1 cellular context compared by ENCODE assay signal in the genomic region with DNA sequence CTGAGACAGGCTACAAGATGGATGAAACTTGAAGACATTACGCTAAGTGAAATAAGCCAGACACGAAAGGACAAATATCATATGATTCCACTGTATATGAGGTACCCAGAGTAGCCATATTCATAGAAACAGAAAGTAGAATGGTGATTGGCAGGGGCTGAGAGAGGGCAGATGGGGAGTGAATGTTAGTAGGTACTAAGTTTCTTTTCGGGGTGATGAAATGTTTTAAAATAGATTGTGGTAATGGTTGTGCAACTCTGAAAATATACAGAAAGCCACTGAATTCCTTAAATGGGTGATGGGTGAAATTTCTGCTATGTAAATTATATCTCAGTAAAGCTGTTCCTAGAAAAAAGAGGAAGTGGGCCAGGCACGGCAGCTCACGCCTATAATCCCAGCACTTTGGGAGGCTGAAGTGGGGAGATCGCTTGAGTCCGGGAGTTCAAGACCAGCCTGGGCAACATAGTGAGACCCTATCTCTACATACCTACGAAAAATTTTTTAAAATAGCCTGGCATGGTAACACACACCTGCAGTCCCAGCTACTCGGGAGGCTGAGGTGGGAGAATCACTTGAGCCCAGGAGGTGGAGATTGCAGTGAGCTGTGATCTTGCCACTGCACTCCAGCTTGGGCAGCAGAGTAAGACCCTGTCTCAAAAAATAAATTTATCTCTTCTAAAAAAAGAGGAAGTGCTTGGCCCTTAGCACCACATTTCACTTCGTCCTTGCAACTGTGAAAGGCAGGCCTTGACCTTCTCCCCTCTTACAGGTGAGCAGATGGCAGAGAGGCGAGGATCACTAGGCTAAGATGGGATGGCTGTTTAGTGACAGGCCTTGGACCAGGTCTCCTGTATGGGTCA.
TF ChIP-seq lines count a peak whose summit lies in the region.

No MANE protein-coding gene starts in this region.

TF ChIP-seq in K562, 482 proteins besides CTCF, POLR2A, EP300 and RAD21 (continued from another document and continues in another):
- TF ChIP-seq NFE2 (IDR thresholded peaks at IDR 0.05; ENCODE audit: low read depth) (no peak), ATF7 (IDR thresholded peaks at IDR 0.05) (peak; percentile 60; the same call in 1 of the 2 replicates), BRD9 (IDR thresholded peaks at IDR 0.05; ENCODE audit: low read depth, partially characterized antibody) (no peak), ZNF280B (CRISPR knock-in tag; IDR thresholded peaks at IDR 0.05) (no peak), MTA1 (IDR thresholded peaks at IDR 0.05; ENCODE audit: borderline replicate concordance) (no peak), FUS (optimal IDR thresholded peaks at IDR 0.05; ENCODE audit: low read depth, low read length) (no peak), HMG20B (CRISPR knock-in tag; IDR thresholded peaks at IDR 0.05) (no peak), HDGF (IDR thresholded peaks at IDR 0.05) (no peak), MTA2 (IDR thresholded peaks at IDR 0.05; ENCODE audit: low read depth) (no peak), ETV5 (CRISPR knock-in tag; IDR thresholded peaks at IDR 0.05; ENCODE audit: low read depth) (no peak), CGGBP1 (CRISPR knock-in tag; IDR thresholded peaks at IDR 0.05) (no peak), KLF16 (IDR thresholded peaks at IDR 0.05) (no peak), NCOA2 (IDR thresholded peaks at IDR 0.05; ENCODE audit: partially characterized antibody in 2 of 2) (no peak), MYNN (IDR thresholded peaks at IDR 0.05) (no peak), MYNN (CRISPR knock-in tag; IDR thresholded peaks at IDR 0.05) (no peak), TCF7L2 (IDR thresholded peaks at IDR 0.05; ENCODE audit: low read depth, low read length) (no peak), ETS1 (conservative IDR thresholded peaks at IDR 0.05; ENCODE audit: control insufficient read depth, low read depth, low read length) (no peak), POLR2AphosphoS5 (IDR thresholded peaks at IDR 0.05; ENCODE audit: control insufficient read depth, insufficient read depth, low read depth, low read length) (no peak), MED1 (CRISPR knock-in tag; IDR thresholded peaks at IDR 0.05; ENCODE audit: borderline replicate concordance) (no peak), DEAF1 (CRISPR knock-in tag; IDR thresholded peaks at IDR 0.05) (no peak), SUPT5H (IDR thresholded peaks at IDR 0.05) (no peak), FOXA3 (CRISPR knock-in tag; conservative IDR thresholded peaks at IDR 0.05 in 1 of 2, IDR thresholded peaks at IDR 0.05 in 1 of 2) (no peak), THAP12 (CRISPR knock-in tag; IDR thresholded peaks at IDR 0.05) (no peak), MAFF (IDR thresholded peaks at IDR 0.05; ENCODE audit: low read length) (no peak), L3MBTL2 (IDR thresholded peaks at IDR 0.05) (no peak), ZSCAN29 (IDR thresholded peaks at IDR 0.05) (no peak), HES1 (IDR thresholded peaks at IDR 0.05; ENCODE audit: low read depth) (no peak; the same call in 1 of the 2 replicates), ZNF175 (CRISPR knock-in tag; IDR thresholded peaks at IDR 0.05; ENCODE audit: low read depth) (peak; percentile 58; the same call in 1 of the 2 replicates), SP1 (CRISPR knock-in tag; IDR thresholded peaks at IDR 0.05) (no peak), BHLHE40 (IDR thresholded peaks at IDR 0.05; ENCODE audit: low read length) (no peak), TAL1 (IDR thresholded peaks at IDR 0.05) (no peak), CTBP1 (IDR thresholded peaks at IDR 0.05; ENCODE audit: borderline replicate concordance) (no peak), MXI1 (IDR thresholded peaks at IDR 0.05; ENCODE audit: low read depth, low read length) (no peak), FOXP1 (CRISPR knock-in tag; IDR thresholded peaks at IDR 0.05) (no peak), PTRF (tag; IDR thresholded peaks at IDR 0.05) (no peak), HOXB6 (CRISPR knock-in tag; IDR thresholded peaks at IDR 0.05; ENCODE audit: borderline replicate concordance) (no peak)
- TF ChIP-seq, protein P1, sequence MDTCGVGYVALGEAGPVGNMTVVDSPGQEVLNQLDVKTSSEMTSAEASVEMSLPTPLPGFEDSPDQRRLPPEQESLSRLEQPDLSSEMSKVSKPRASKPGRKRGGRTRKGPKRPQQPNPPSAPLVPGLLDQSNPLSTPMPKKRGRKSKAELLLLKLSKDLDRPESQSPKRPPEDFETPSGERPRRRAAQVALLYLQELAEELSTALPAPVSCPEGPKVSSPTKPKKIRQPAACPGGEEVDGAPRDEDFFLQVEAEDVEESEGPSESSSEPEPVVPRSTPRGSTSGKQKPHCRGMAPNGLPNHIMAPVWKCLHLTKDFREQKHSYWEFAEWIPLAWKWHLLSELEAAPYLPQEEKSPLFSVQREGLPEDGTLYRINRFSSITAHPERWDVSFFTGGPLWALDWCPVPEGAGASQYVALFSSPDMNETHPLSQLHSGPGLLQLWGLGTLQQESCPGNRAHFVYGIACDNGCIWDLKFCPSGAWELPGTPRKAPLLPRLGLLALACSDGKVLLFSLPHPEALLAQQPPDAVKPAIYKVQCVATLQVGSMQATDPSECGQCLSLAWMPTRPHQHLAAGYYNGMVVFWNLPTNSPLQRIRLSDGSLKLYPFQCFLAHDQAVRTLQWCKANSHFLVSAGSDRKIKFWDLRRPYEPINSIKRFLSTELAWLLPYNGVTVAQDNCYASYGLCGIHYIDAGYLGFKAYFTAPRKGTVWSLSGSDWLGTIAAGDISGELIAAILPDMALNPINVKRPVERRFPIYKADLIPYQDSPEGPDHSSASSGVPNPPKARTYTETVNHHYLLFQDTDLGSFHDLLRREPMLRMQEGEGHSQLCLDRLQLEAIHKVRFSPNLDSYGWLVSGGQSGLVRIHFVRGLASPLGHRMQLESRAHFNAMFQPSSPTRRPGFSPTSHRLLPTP (IDR thresholded peaks at IDR 0.05; ENCODE audit: borderline replicate concordance, extremely low read depth, insufficient read length) = peak; percentile 30
- TF ChIP-seq, protein P2, sequence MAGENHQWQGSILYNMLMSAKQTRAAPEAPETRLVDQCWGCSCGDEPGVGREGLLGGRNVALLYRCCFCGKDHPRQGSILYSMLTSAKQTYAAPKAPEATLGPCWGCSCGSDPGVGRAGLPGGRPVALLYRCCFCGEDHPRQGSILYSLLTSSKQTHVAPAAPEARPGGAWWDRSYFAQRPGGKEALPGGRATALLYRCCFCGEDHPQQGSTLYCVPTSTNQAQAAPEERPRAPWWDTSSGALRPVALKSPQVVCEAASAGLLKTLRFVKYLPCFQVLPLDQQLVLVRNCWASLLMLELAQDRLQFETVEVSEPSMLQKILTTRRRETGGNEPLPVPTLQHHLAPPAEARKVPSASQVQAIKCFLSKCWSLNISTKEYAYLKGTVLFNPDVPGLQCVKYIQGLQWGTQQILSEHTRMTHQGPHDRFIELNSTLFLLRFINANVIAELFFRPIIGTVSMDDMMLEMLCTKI (IDR thresholded peaks at IDR 0.05; ENCODE audit: partially characterized antibody) = no peak
- TF ChIP-seq, protein P3, sequence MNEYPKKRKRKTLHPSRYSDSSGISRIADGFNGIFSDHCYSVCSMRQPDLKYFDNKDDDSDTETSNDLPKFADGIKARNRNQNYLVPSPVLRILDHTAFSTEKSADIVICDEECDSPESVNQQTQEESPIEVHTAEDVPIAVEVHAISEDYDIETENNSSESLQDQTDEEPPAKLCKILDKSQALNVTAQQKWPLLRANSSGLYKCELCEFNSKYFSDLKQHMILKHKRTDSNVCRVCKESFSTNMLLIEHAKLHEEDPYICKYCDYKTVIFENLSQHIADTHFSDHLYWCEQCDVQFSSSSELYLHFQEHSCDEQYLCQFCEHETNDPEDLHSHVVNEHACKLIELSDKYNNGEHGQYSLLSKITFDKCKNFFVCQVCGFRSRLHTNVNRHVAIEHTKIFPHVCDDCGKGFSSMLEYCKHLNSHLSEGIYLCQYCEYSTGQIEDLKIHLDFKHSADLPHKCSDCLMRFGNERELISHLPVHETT (CRISPR knock-in tag; conservative IDR thresholded peaks at IDR 0.05 in 1 of 2, IDR thresholded peaks at IDR 0.05 in 1 of 2) = no peak
- TF ChIP-seq, protein P4, sequence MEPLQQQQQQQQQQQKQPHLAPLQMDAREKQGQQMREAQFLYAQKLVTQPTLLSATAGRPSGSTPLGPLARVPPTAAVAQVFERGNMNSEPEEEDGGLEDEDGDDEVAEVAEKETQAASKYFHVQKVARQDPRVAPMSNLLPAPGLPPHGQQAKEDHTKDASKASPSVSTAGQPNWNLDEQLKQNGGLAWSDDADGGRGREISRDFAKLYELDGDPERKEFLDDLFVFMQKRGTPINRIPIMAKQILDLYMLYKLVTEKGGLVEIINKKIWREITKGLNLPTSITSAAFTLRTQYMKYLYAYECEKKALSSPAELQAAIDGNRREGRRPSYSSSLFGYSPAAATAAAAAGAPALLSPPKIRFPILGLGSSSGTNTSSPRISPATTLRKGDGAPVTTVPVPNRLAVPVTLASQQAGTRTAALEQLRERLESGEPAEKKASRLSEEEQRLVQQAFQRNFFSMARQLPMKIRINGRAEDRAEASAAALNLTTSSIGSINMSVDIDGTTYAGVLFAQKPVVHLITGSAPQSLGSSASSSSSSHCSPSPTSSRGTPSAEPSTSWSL (CRISPR knock-in tag; IDR thresholded peaks at IDR 0.05; ENCODE audit: borderline replicate concordance) = no peak
- TF ChIP-seq, protein P5, sequence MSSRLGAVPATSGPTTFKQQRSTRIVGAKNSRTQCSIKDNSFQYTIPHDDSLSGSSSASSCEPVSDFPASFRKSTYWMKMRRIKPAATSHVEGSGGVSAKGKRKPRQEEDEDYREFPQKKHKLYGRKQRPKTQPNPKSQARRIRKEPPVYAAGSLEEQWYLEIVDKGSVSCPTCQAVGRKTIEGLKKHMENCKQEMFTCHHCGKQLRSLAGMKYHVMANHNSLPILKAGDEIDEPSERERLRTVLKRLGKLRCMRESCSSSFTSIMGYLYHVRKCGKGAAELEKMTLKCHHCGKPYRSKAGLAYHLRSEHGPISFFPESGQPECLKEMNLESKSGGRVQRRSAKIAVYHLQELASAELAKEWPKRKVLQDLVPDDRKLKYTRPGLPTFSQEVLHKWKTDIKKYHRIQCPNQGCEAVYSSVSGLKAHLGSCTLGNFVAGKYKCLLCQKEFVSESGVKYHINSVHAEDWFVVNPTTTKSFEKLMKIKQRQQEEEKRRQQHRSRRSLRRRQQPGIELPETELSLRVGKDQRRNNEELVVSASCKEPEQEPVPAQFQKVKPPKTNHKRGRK (tag; IDR thresholded peaks at IDR 0.05) = no peak
